ENCODE assay signal across 19 cellular contexts in the genomic region with DNA sequence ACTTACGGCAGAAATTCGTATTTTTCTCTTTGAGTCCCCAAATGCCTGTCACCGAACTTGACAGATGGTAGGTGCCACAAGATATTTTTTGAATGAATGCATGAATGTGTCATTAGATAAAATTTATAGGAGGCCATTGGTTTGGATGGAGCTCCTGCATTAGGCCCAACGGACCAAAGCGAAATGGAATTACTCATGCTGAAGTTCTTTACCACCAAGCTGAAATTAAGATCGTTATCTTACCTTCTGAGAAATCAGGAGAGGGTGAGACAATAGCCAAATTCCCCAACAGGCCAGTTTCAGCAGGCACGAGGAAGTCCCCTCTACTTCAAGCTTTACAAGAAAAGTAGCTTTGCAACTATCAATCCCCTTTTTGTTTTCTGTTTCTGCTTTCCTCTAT.
A peak's percentile ranks its signal among the peaks of the same experiment; 100 is the strongest.
DNase-seq lines count a peak whose midpoint lies in the region; ATAC-seq and FAIRE-seq lines count a peak whose summit lies in the region.
"Had no signal": no experiment of that assay in that cellular context is flagged by ENCODE, and none has a peak within 500 bp of the region (broad histone marks: within the 10 kb centered on the region; RNA-seq: fewer than 3 reads in every experiment).

No MANE protein-coding gene starts in this region.

- POLR2A ChIA-PET in naive thymus-derived CD8-positive, alpha-beta T cell (lab: Charles Lee) = no interaction called here

- no peak overlapping the region for H3K4me3 Mint-ChIP-seq in naive thymus-derived CD8-positive, alpha-beta T cell
- H3K4me3 Mint-ChIP-seq: CD4-positive, alpha-beta T cell had no signal

- H3K27ac ChIP-seq in caudate nucleus (ENCODE audit: low read depth, low read length) = no peak overlapping the region

- no peak overlapping the region for H3K27ac Mint-ChIP-seq in naive thymus-derived CD8-positive, alpha-beta T cell
- H3K27ac Mint-ChIP-seq: CD4-positive, alpha-beta T cell had no signal

- FAIRE-seq in RCC 7860 (lab: Jason Lieb, UNC) (peak; percentile 91), urothelium cell line (lab: Jason Lieb, UNC) (no peak)
- FAIRE-seq: G401.6, HepG2, HTR-8/SVneo had no signal

- peaks cover 0 to 3% (median 0%) of the 10 kb centered on the region in 5 donors for H3K27me3 Mint-ChIP-seq in naive thymus-derived CD8-positive, alpha-beta T cell
- H3K27me3 Mint-ChIP-seq: CD4-positive, alpha-beta T cell had no signal

- DNase-seq in A172 (ENCODE audit: low spot score) = peak; percentile 5
- peak; percentile 85 for DNase-seq in RCC 7860 (ENCODE audit: low spot score)
- DNase-seq in kidney tubule cell (ENCODE audit: low spot score) = peak; percentile 50
- DNase-seq in naive thymus-derived CD8-positive, alpha-beta T cell = no peak
- DNase-seq in caudate nucleus (lab: John Stamatoyannopoulos, UW) = no peak
- DNase-seq in urothelium cell line (ENCODE audit: low spot score) = no peak
- DNase-seq: 8988T; ACHN; C1 segment of cervical spinal cord; Calu3; CD4-positive, alpha-beta T cell; DMS 273 treated with DMSO at 0.1 percent for 48 hours; EL; H7 had no signal

- ATAC-seq in GM18868 (IDR thresholded peaks at IDR 0.05; ENCODE audit: unreplicated experiment) = peak; percentile 48
- ATAC-seq in HG03025 (IDR thresholded peaks at IDR 0.05; ENCODE audit: low FRiP score, unreplicated experiment) = no peak
- ATAC-seq in naive thymus-derived CD8-positive, alpha-beta T cell = no peak
- ATAC-seq: HepG2 had no signal

- H3K4me1 Mint-ChIP-seq in naive thymus-derived CD8-positive, alpha-beta T cell = no peaks in the 10 kb centered on the region

- peaks cover 0 to 16% (median 3%) of the 10 kb centered on the region in 9 donors for H3K9me3 Mint-ChIP-seq in naive thymus-derived CD8-positive, alpha-beta T cell

- no peaks in the 10 kb centered on the region for H3K36me3 Mint-ChIP-seq in naive thymus-derived CD8-positive, alpha-beta T cell

Comparison
In these comparisons a context has a peak if more than half of its experiments do, and no peak if none do; other contexts are left out.
1. DNase-seq: peak in A172 (single experiment), RCC 7860 (single experiment) and kidney tubule cell (single experiment); none in naive thymus-derived CD8-positive, alpha-beta T cell (0 of 10), caudate nucleus (0 of 61) and urothelium cell line (single experiment).